10 cellular contexts compared by ENCODE assay signal in the genomic region with DNA sequence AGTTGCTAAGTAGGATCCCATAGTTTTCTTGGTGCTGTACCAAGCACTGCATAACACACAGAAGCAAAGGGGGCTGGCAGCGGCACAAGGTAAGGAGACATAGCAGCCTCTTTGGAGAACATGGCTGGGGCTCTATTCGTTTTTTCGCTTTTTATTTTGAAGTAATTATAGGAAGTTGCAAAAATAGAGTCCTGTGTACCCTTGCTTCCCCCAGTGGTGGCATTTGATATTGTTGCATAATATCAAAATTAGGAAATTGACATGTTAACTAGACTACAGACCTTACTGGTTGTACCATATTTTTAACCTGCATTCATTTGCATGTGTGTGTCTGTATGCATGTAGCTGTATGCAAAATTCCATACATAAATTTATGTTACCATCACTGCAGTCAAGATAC. TPM values are rescaled to one million over a fixed set of nuclear protein-coding genes. Genes with fewer than 3 reads are reported as not detected.
DNase-seq lines count a peak whose midpoint lies in the region; ATAC-seq and TF ChIP-seq lines count a peak whose summit lies in the region.
"Had no signal": no experiment of that assay in that cellular context is flagged by ENCODE, and none has a peak within 500 bp of the region (broad histone marks: within the 10 kb centered on the region; RNA-seq: fewer than 3 reads in every experiment).

No MANE protein-coding gene starts in this region.

- no peak for TF ChIP-seq POLR2A in NB4 (IDR thresholded peaks at IDR 0.05; ENCODE audit: extremely low read depth, insufficient read length)

- H3K4me2 ChIP-seq in fibroblast of lung (ENCODE audit: extremely low read depth, insufficient read depth, low read length) = no peak overlapping the region

- H3K27ac ChIP-seq in fibroblast of lung (ENCODE audit: insufficient read depth, low read length) = no peak overlapping the region

- H3K79me2 ChIP-seq in fibroblast of lung (ENCODE audit: control insufficient read depth, insufficient read depth, low read length) = no peaks in the 10 kb centered on the region

- DNase-seq in AG08396 (ENCODE audit: low spot score) (peak; percentile 16), NB4 (ENCODE audit: low read depth) (peak; percentile 45), fibroblast of lung (ENCODE audit: low read depth in 2 of 2) (peak in 1 of 2 donors; percentile 18), iPS-NIHi11 (ENCODE audit: low spot score) (no peak), hippocampal formation (lab: John Stamatoyannopoulos, UW) (no peak), cerebellar cortex (ENCODE audit: low spot score) (no peak)
- DNase-seq: activated CD4-positive, alpha-beta T cell treated with anti-CD3 and anti-CD28 coated beads, Interleukin-2, amount 50 U/mL, for 48 hours; mesendoderm had no signal

- TF ChIP-seq CTCF in NB4 (IDR thresholded peaks at IDR 0.05; ENCODE audit: low read depth, low read length) = peak; percentile 27
- TF ChIP-seq CTCF in fibroblast of lung (conservative IDR thresholded peaks at IDR 0.05 in 1 of 2, IDR thresholded peaks at IDR 0.05 in 1 of 2; ENCODE audit: low read depth in 1 of 2, low read length in 2 of 2) = peak; percentile 35 to 45

- no peaks in the 10 kb centered on the region for H3K27me3 ChIP-seq in fibroblast of lung (ENCODE audit: control insufficient read depth, insufficient read depth, low read length)

- H3K36me3 ChIP-seq in fibroblast of lung (ENCODE audit: control insufficient read depth, insufficient read depth, low read length) = no peaks in the 10 kb centered on the region

- H2AFZ ChIP-seq in fibroblast of lung (ENCODE audit: low read length) = no peak overlapping the region

- ATAC-seq in GM18499 (IDR thresholded peaks at IDR 0.05; ENCODE audit: insufficient read depth, unreplicated experiment) (peak; percentile 46), HG02852 (IDR thresholded peaks at IDR 0.05; ENCODE audit: unreplicated experiment) (no peak)

- H4K20me1 ChIP-seq in fibroblast of lung (ENCODE audit: control insufficient read depth, extremely low read depth, insufficient read depth, low read length) = no peaks in the 10 kb centered on the region

- no peaks in the 10 kb centered on the region for H3K4me1 ChIP-seq in fibroblast of lung (ENCODE audit: control insufficient read depth, extremely low read depth, insufficient read depth, low read length)

- no peak overlapping the region for H3K9ac ChIP-seq in fibroblast of lung (ENCODE audit: insufficient read depth, low read length)

- no peak overlapping the region for H3K4me3 ChIP-seq in NB4 (ENCODE audit: low read depth, low read length)
- no peak overlapping the region for H3K4me3 ChIP-seq in fibroblast of lung (replicated peaks in 1 of 4; ENCODE audit: control extremely low read depth in 1 of 4, insufficient read depth in 1 of 4, low read depth in 3 of 4, low read length in 4 of 4)

- no peaks in the 10 kb centered on the region for H3K9me3 ChIP-seq in fibroblast of lung (ENCODE audit: control insufficient read depth, insufficient read depth, low read depth, low read length)

RNA-seq across cellular contexts. Expression of a gene that starts 6.6 kb away (rescaled TPM):
- total RNA-seq in fibroblast of lung = 81.7 and 141 TPM in 2 replicates
- polyA plus RNA-seq in fibroblast of lung = 121 and 130 TPM in 2 replicates
- 77.6 and 80.2 TPM in 2 replicates for polyA plus RNA-seq in fibroblast of lung (2012)
- 251 and 319 TPM in 2 replicates for polyA minus RNA-seq in fibroblast of lung (ENCODE audit: low replicate concordance)

Comparison
In these comparisons a context has a peak if more than half of its experiments do, and no peak if none do; other contexts are left out.
1. DNase-seq: peak in AG08396 (single experiment) and NB4 (single experiment); none in iPS-NIHi11 (single experiment), hippocampal formation (0 of 2) and cerebellar cortex (single experiment).